Comparison of ENCODE assay signal across 11 cellular contexts in the genomic region with DNA sequence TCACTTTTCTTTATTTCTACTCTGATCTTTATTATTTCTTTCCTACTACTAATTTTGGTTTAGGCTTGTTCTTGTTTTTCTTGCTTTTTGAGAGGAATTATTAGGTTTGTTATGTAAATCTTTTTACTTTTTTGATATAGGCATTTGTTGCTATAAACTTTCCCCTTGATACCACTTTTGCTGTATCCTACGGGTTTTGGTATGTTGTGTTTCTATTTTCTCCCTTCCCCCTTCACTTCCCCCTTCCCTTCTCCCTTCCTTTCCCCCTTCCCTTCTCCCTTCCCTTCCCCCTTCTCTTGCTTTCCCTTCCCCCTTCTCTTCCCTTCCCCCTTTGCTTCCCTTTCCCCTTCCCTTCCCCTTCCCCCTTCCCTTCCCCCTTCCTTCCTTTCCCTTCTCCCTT.
"Had no signal": no experiment of that assay in that cellular context is flagged by ENCODE, and none has a peak within 500 bp of the region (broad histone marks: within the 10 kb centered on the region; RNA-seq: fewer than 3 reads in every experiment).

No MANE protein-coding gene starts in this region.

- H3K4me3 ChIP-seq: GM23248, GM23338, HAP-1 had no signal

- H3K27ac Mint-ChIP-seq: GM23338, H9, HFFc6 had no signal

- FAIRE-seq: H1, H54 had no signal

- H3K9me3 ChIP-seq: HAP-1 had no signal

- H3K4me3 Mint-ChIP-seq: GM23338, H9, HFFc6 had no signal

- H3K4me1 ChIP-seq: HAP-1 had no signal

- H3K4me2 ChIP-seq: GM23338 had no signal

- H3K9ac ChIP-seq: GM23248 had no signal

- ATAC-seq: GM23338, HCT116 had no signal

- H3K36me3 ChIP-seq: HAP-1 had no signal

- DNase-seq: GM23248, GOT3, H7, H9, HCEC 1CT, HFFc6 had no signal

- H2AFZ ChIP-seq: GM23248, GM23338 had no signal

- H3K27ac ChIP-seq: GM23248 had no signal
